In the genomic region with DNA sequence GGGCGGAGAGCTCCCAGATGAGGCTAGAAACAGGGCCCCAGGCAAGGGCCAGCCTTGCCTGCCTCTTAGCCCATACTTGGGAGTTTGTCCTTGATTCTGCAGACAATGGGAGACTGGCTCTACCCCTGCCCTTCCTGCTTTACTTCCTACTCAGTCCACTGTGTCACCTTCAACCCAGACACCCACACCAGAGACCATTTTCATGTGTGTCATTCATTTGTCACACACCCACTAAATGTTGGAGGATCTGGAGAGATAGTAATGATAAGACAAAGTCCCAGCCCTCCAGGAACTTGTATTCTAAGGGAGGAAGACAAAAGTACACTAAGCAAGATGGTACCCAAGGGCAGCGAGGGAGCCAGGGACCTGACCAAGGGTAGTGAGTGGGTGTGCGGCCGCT, we compare ENCODE assay signal across 36 cellular contexts. TPM values are rescaled to one million over a fixed set of nuclear protein-coding genes. Genes with fewer than 3 reads are reported as not detected.
"Had no signal": no experiment of that assay in that cellular context is flagged by ENCODE, and none has a peak within 500 bp of the region (broad histone marks: within the 10 kb centered on the region; RNA-seq: fewer than 3 reads in every experiment).

No MANE protein-coding gene starts in this region.

- ATAC-seq: activated CD4-positive, alpha-beta T cell treated with anti-CD3 and anti-CD28 coated beads for 36 hours; activated T-cell treated with anti-CD3 and anti-CD28 coated beads, Interleukin-2, amount 50 U/mL, for 72 hours; activated T-helper 17 cell treated with anti-CD3 and anti-CD28 coated beads, Interleukin-2, amount 50 U/mL, for 72 hours; gastroesophageal sphincter; heart right ventricle; T-helper 17 cell had no signal

- DNase-seq: activated CD4-positive, alpha-beta memory T cell treated with anti-CD3 and anti-CD28 coated beads, Interleukin-2, amount 10 ng/mL, durations not matched to agents 7 days and 5 days; activated CD4-positive, alpha-beta T cell treated with anti-CD3 and anti-CD28 coated beads for 36 hours; activated CD4-positive, alpha-beta T cell treated with anti-CD3 and anti-CD28 coated beads, Interleukin-2, amount 10 ng/mL, durations not matched to agents 24 days and 14 days; activated CD4-positive, alpha-beta T cell treated with anti-CD3 and anti-CD28 coated beads, Interleukin-2, amount 50 U/mL, for 4 hours; activated CD4-positive, CD25-positive, alpha-beta regulatory T cell; activated CD4-positive, CD25-positive, alpha-beta regulatory T cell treated with anti-CD3 and anti-CD28 coated beads, Interleukin-2, amount 50 U/mL, for 72 hours; activated CD8-positive, alpha-beta memory T cell treated with anti-CD3 and anti-CD28 coated beads, Interleukin-2, amount 50 U/mL, for 48 hours; activated effector memory CD4-positive, alpha-beta T cell treated with Interleukin-2 at 50 U/mL for 16 hours; activated gamma-delta T cell treated with Interleukin-2 at 50 U/mL for 16 hours; activated naive CD4-positive, alpha-beta T cell treated with anti-CD3 and anti-CD28 coated beads, Interleukin-2, amount 50 U/mL, for 16 hours; activated naive CD4-positive, alpha-beta T cell treated with Interleukin-2 at 50 U/mL for 16 hours; activated T-cell treated with anti-CD3 and anti-CD28 coated beads for 4 hours; activated T-cell treated with anti-CD3 and anti-CD28 coated beads, Interleukin-2, amount 50 U/mL, for 24 hours; activated T-cell treated with anti-CD3 and anti-CD28 coated beads, Interleukin-2, amount 50 U/mL, for 72 hours; amniotic stem cell; anterior cingulate cortex; brain microvascular endothelial cell; dorsolateral prefrontal cortex; esophagus squamous epithelium; foreskin melanocyte; heart right ventricle; T-helper 1 cell; T-helper 17 cell had no signal

- H3K4me2 ChIP-seq: hepatocyte had no signal

- H3K4me3 Mint-ChIP-seq: activated CD4-positive, alpha-beta memory T cell treated with anti-CD3 and anti-CD28 coated beads, Interleukin-2, amount 10 ng/mL, durations not matched to agents 7 days and 5 days; activated CD4-positive, alpha-beta T cell treated with anti-CD3 and anti-CD28 coated beads for 36 hours; activated CD4-positive, alpha-beta T cell treated with anti-CD3 and anti-CD28 coated beads, Interleukin-2, amount 10 ng/mL, durations not matched to agents 24 days and 14 days; activated naive CD8-positive, alpha-beta T cell; activated T-cell treated with anti-CD3 and anti-CD28 coated beads, Interleukin-2, amount 50 U/mL, for 24 hours; activated T-cell treated with anti-CD3 and anti-CD28 coated beads, Interleukin-2, amount 50 U/mL, for 72 hours; activated T-helper 17 cell treated with anti-CD3 and anti-CD28 coated beads, Interleukin-2, amount 50 U/mL, for 72 hours; central memory CD8-positive, alpha-beta T cell; T-helper 17 cell had no signal

- H3K27ac Mint-ChIP-seq: activated CD4-positive, alpha-beta memory T cell treated with anti-CD3 and anti-CD28 coated beads, Interleukin-2, amount 10 ng/mL, durations not matched to agents 7 days and 5 days; activated CD4-positive, alpha-beta T cell treated with anti-CD3 and anti-CD28 coated beads for 36 hours; activated CD4-positive, alpha-beta T cell treated with anti-CD3 and anti-CD28 coated beads, Interleukin-2, amount 10 ng/mL, durations not matched to agents 24 days and 14 days; activated naive CD8-positive, alpha-beta T cell; activated T-cell treated with anti-CD3 and anti-CD28 coated beads, Interleukin-2, amount 50 U/mL, for 24 hours; activated T-cell treated with anti-CD3 and anti-CD28 coated beads, Interleukin-2, amount 50 U/mL, for 72 hours; activated T-helper 17 cell treated with anti-CD3 and anti-CD28 coated beads, Interleukin-2, amount 50 U/mL, for 72 hours; T-helper 17 cell had no signal

- H3K27me3 ChIP-seq: gastroesophageal sphincter, hepatocyte had no signal

- H3K4me3 ChIP-seq: dorsolateral prefrontal cortex, esophagus squamous epithelium, gastroesophageal sphincter, heart right ventricle, hepatocyte had no signal

- H2AFZ ChIP-seq: hepatocyte had no signal

- H3K36me3 ChIP-seq: brain microvascular endothelial cell, esophagus squamous epithelium, gastroesophageal sphincter, heart right ventricle had no signal

- H3K9me3 Mint-ChIP-seq: activated CD4-positive, alpha-beta memory T cell treated with anti-CD3 and anti-CD28 coated beads, Interleukin-2, amount 10 ng/mL, durations not matched to agents 7 days and 5 days; activated CD4-positive, alpha-beta T cell treated with anti-CD3 and anti-CD28 coated beads, Interleukin-2, amount 10 ng/mL, durations not matched to agents 24 days and 14 days; activated T-cell treated with anti-CD3 and anti-CD28 coated beads, Interleukin-2, amount 50 U/mL, for 24 hours; activated T-cell treated with anti-CD3 and anti-CD28 coated beads, Interleukin-2, amount 50 U/mL, for 72 hours; activated T-helper 17 cell treated with anti-CD3 and anti-CD28 coated beads, Interleukin-2, amount 50 U/mL, for 72 hours; central memory CD8-positive, alpha-beta T cell had no signal

- H3K9me3 ChIP-seq: esophagus squamous epithelium, gastroesophageal sphincter, heart right ventricle had no signal

- H3K36me3 Mint-ChIP-seq: activated naive CD8-positive, alpha-beta T cell had no signal

- H3K27ac ChIP-seq: brain microvascular endothelial cell, dorsolateral prefrontal cortex, epithelial cell of prostate, esophagus squamous epithelium, gastroesophageal sphincter had no signal

- H3K4me1 ChIP-seq: gastroesophageal sphincter had no signal

- H3K27me3 Mint-ChIP-seq: activated CD4-positive, alpha-beta memory T cell treated with anti-CD3 and anti-CD28 coated beads, Interleukin-2, amount 10 ng/mL, durations not matched to agents 7 days and 5 days; activated CD4-positive, alpha-beta T cell treated with anti-CD3 and anti-CD28 coated beads for 36 hours; activated CD4-positive, alpha-beta T cell treated with anti-CD3 and anti-CD28 coated beads, Interleukin-2, amount 10 ng/mL, durations not matched to agents 24 days and 14 days; activated naive CD8-positive, alpha-beta T cell; activated T-cell treated with anti-CD3 and anti-CD28 coated beads, Interleukin-2, amount 50 U/mL, for 24 hours; activated T-helper 17 cell treated with anti-CD3 and anti-CD28 coated beads, Interleukin-2, amount 50 U/mL, for 72 hours; central memory CD8-positive, alpha-beta T cell had no signal

RNA-seq across cellular contexts. Expression of a gene that starts 43.7 kb away (rescaled TPM):
- total RNA-seq: activated CD4-positive, alpha-beta memory T cell treated with anti-CD3 and anti-CD28 coated beads, Interleukin-2, amount 10 ng/mL, durations not matched to agents 7 days and 5 days; activated CD4-positive, alpha-beta T cell treated with anti-CD3 and anti-CD28 coated beads for 36 hours; activated CD4-positive, alpha-beta T cell treated with anti-CD3 and anti-CD28 coated beads, Interleukin-2, amount 10 ng/mL, durations not matched to agents 24 days and 14 days; activated T-cell treated with anti-CD3 and anti-CD28 coated beads, Interleukin-2, amount 50 U/mL, for 72 hours; activated T-helper 17 cell treated with anti-CD3 and anti-CD28 coated beads, Interleukin-2, amount 50 U/mL, for 72 hours; bronchial epithelial cell; chondrocyte; endothelial cell of umbilical vein; esophagus squamous epithelium; fibroblast of lung; fibroblast of villous mesenchyme; glomerular endothelial cell had no signal
- polyA plus RNA-seq: esophagus, fibroblast of lung, heart right ventricle had no signal
